ENCODE assay signal across 8 cellular contexts in the genomic region with DNA sequence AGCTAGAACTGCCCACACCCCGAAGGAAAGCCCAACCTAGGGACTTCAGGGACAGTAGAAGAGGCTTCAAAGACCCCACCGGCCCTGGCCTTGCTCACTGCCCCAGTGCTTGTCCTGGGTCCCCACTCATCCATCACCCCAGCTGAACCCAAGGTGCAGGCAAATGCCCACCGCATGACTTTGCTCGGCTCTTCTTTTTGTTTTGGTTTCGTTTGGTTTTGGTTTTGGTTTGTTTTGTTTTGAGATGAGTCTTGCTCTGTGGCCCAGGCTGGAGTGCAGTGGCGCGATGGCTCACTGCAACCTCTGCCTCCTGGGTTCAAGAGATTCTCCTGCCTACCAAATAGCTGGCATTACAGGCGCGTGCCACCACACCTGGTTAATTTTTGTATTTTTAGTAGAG. TPM values are rescaled to one million over a fixed set of nuclear protein-coding genes. Genes with fewer than 3 reads are reported as not detected.
DNase-seq lines count a peak whose midpoint lies in the region; ATAC-seq and TF ChIP-seq lines count a peak whose summit lies in the region.

No MANE protein-coding gene starts in this region.

- no peaks in the 10 kb centered on the region for H3K36me3 Mint-ChIP-seq in CD4-positive, CD25-positive, alpha-beta regulatory T cell
- H3K36me3 Mint-ChIP-seq in activated naive CD8-positive, alpha-beta T cell, result no peaks in the 10 kb centered on the region
- H3K36me3 Mint-ChIP-seq in osteocyte (ENCODE audit: unreplicated experiment), result no peaks in the 10 kb centered on the region

- H3K9ac ChIP-seq in smooth muscle cell (ENCODE audit: low read depth), result no peak overlapping the region

- H3K4me3 ChIP-seq in CD4-positive, CD25-positive, alpha-beta regulatory T cell (ENCODE audit: low read depth, low read length), result peak overlapping the region; percentile 65
- no peak overlapping the region for H3K4me3 ChIP-seq in smooth muscle cell

- H3K4me3 Mint-ChIP-seq in CD4-positive, CD25-positive, alpha-beta regulatory T cell, result peak overlapping the region; percentile 63 to 86 (median 73)
- peak overlapping the region; percentile 51 for H3K4me3 Mint-ChIP-seq in activated naive CD8-positive, alpha-beta T cell
- no peak overlapping the region for H3K4me3 Mint-ChIP-seq in osteocyte (ENCODE audit: unreplicated experiment)

- peaks cover 4% of the 10 kb centered on the region for H3K27me3 Mint-ChIP-seq in CD4-positive, CD25-positive, alpha-beta regulatory T cell
- no peaks in the 10 kb centered on the region for H3K27me3 Mint-ChIP-seq in activated naive CD8-positive, alpha-beta T cell
- no peaks in the 10 kb centered on the region for H3K27me3 Mint-ChIP-seq in osteocyte (ENCODE audit: unreplicated experiment)

- no peaks in the 10 kb centered on the region for H3K36me3 ChIP-seq in CD4-positive, CD25-positive, alpha-beta regulatory T cell (ENCODE audit: control insufficient read depth, insufficient read depth, low read length)
- no peaks in the 10 kb centered on the region for H3K36me3 ChIP-seq in smooth muscle cell (ENCODE audit: low read depth)

- DNase-seq in CD4-positive, CD25-positive, alpha-beta regulatory T cell, result peak in 2 of 3 donors; percentile 32 to 79
- peak; percentile 76 for DNase-seq in GM20000 (ENCODE audit: low spot score)
- DNase-seq in smooth muscle cell (lab: John Stamatoyannopoulos, UW; ENCODE audit: unreplicated experiment), result no peak
- no peak for DNase-seq in UCSD-AML1 (lab: John Stamatoyannopoulos, UW; ENCODE audit: unreplicated experiment)
- no peak for DNase-seq in NCI-H1436 treated with DMSO at 0.1 percent for 48 hours (lab: John Stamatoyannopoulos, UW)
- no peak for DNase-seq in osteocyte (ENCODE audit: extremely low spot score, unreplicated experiment)

- H3K27ac Mint-ChIP-seq in CD4-positive, CD25-positive, alpha-beta regulatory T cell, result peak overlapping the region; percentile 85 to 90 (median 86)
- peak overlapping the region; percentile 62 for H3K27ac Mint-ChIP-seq in activated naive CD8-positive, alpha-beta T cell
- H3K27ac Mint-ChIP-seq in osteocyte (ENCODE audit: unreplicated experiment), result no peak overlapping the region

- no peaks in the 10 kb centered on the region for H3K9me3 Mint-ChIP-seq in CD4-positive, CD25-positive, alpha-beta regulatory T cell
- no peaks in the 10 kb centered on the region for H3K9me3 Mint-ChIP-seq in activated naive CD8-positive, alpha-beta T cell (ENCODE audit: low read depth)
- no peaks in the 10 kb centered on the region for H3K9me3 Mint-ChIP-seq in osteocyte (ENCODE audit: unreplicated experiment)

- peaks cover 5% of the 10 kb centered on the region for H3K4me1 ChIP-seq in CD4-positive, CD25-positive, alpha-beta regulatory T cell (ENCODE audit: control insufficient read depth, insufficient read depth, low read length, poor library complexity, severe bottlenecking)
- peaks cover 44% of the 10 kb centered on the region for H3K4me1 ChIP-seq in smooth muscle cell (ENCODE audit: low read depth)

- peaks cover 12% of the 10 kb centered on the region for H4K20me1 ChIP-seq in smooth muscle cell (ENCODE audit: low read depth)

- H3K27me3 ChIP-seq in CD4-positive, CD25-positive, alpha-beta regulatory T cell (ENCODE audit: control insufficient read depth, insufficient read depth, low read length), result no peaks in the 10 kb centered on the region
- H3K27me3 ChIP-seq in smooth muscle cell (ENCODE audit: low read depth), result no peaks in the 10 kb centered on the region

- H2AFZ ChIP-seq in smooth muscle cell (ENCODE audit: low read depth), result no peak overlapping the region

- no peak for TF ChIP-seq CTCF in GM20000 (IDR thresholded peaks at IDR 0.05; ENCODE audit: extremely low read depth, missing control alignments)
- TF ChIP-seq CTCF in smooth muscle cell (IDR thresholded peaks at IDR 0.05; ENCODE audit: borderline replicate concordance, insufficient read depth, poor library complexity, severe bottlenecking), result no peak
- no peak for TF ChIP-seq CTCF in osteocyte (IDR thresholded peaks at IDR 0.05)

- H3K79me2 ChIP-seq in smooth muscle cell (ENCODE audit: low read depth), result peaks cover 16% of the 10 kb centered on the region

- H3K27ac ChIP-seq in CD4-positive, CD25-positive, alpha-beta regulatory T cell (ENCODE audit: insufficient read depth, low read length, poor library complexity, severe bottlenecking), result peak overlapping the region; percentile 47
- H3K27ac ChIP-seq in smooth muscle cell (ENCODE audit: low read depth), result no peak overlapping the region

- WGBS in smooth muscle cell (ENCODE audit: low lambda C conversion rate), result 87% methylated on average over 9 of the region's 9 CpGs

- H3K4me2 ChIP-seq in smooth muscle cell, result no peak overlapping the region

- no peaks in the 10 kb centered on the region for H3K9me3 ChIP-seq in CD4-positive, CD25-positive, alpha-beta regulatory T cell (ENCODE audit: control insufficient read depth in 2 of 2, low read length in 2 of 2)
- no peaks in the 10 kb centered on the region for H3K9me3 ChIP-seq in smooth muscle cell (replicated peaks; ENCODE audit: low read depth)

- peaks cover 0 to 40% (median 17%) of the 10 kb centered on the region in 4 donors for H3K4me1 Mint-ChIP-seq in CD4-positive, CD25-positive, alpha-beta regulatory T cell
- peaks cover 16% of the 10 kb centered on the region for H3K4me1 Mint-ChIP-seq in activated naive CD8-positive, alpha-beta T cell (ENCODE audit: low read depth)
- peaks cover 11% of the 10 kb centered on the region for H3K4me1 Mint-ChIP-seq in osteocyte (ENCODE audit: unreplicated experiment)

- peak; percentile 74 to 77 for ATAC-seq in CD4-positive, CD25-positive, alpha-beta regulatory T cell (ENCODE audit: low read depth in 2 of 2)
- peak; percentile 89 for ATAC-seq in HG03469 (IDR thresholded peaks at IDR 0.05; ENCODE audit: unreplicated experiment)

- H3F3A ChIP-seq in smooth muscle cell (ENCODE audit: low read depth), result no peaks in the 10 kb centered on the region

RNA-seq across cellular contexts. Expression of gene CCDC85C, which starts 9.0 kb away (rescaled TPM):
- total RNA-seq in CD4-positive, CD25-positive, alpha-beta regulatory T cell, result 6.3 TPM
- polyA plus RNA-seq in CD4-positive, CD25-positive, alpha-beta regulatory T cell, result 1 to 10 TPM in 1 of 4 donors, under 1 TPM in 3; 0.62 to 2.4 (median 0.84) TPM
- total RNA-seq in smooth muscle cell (4.0 and 4.8 TPM in 2 replicates), osteocyte (4.4 and 5.1 TPM in 2 replicates)
- 5.2 and 6.5 TPM in 2 replicates for polyA plus RNA-seq in smooth muscle cell

RNA-seq across cellular contexts. Expression of gene HHIPL1, which starts 49.9 kb away (rescaled TPM):
- not detected for total RNA-seq in CD4-positive, CD25-positive, alpha-beta regulatory T cell
- polyA plus RNA-seq in CD4-positive, CD25-positive, alpha-beta regulatory T cell, result under 1 TPM in 1 of 4 donors, not detected in 3; 0.23 TPM
- total RNA-seq in smooth muscle cell (9.1 and 9.6 TPM in 2 replicates), osteocyte (2.0 and 2.7 TPM in 2 replicates)
- 11.2 and 11.9 TPM in 2 replicates for polyA plus RNA-seq in smooth muscle cell

Comparison
In these comparisons a context has a peak if more than half of its experiments do, and no peak if none do; other contexts are left out.
1. DNase-seq: peak in CD4-positive, CD25-positive, alpha-beta regulatory T cell (2 of 3) and GM20000 (single experiment); none in smooth muscle cell (single experiment), UCSD-AML1 (single experiment), NCI-H1436 treated with DMSO at 0.1 percent for 48 hours (single experiment) and osteocyte (single experiment).